ENCODE assay signal across 8 cellular contexts in genomic region chr14:66359500-66359899, GRCh38.
DNase-seq lines count a peak whose midpoint lies in the region; ATAC-seq and TF ChIP-seq lines count a peak whose summit lies in the region.

No MANE protein-coding gene starts in this region.

- peak in 3 of 4 experiments; percentile 2 to 19 (median 2) for DNase-seq in stimulated activated CD4-positive, alpha-beta T cell treated with anti-CD3 and anti-CD28 coated beads, Interleukin-1b, Interleukin-23, amount 100 ng/mL, for 24 hours (ENCODE audit: low read depth in 4 of 4, low spot score in 1 of 4)
- DNase-seq in stimulated activated CD4-positive, alpha-beta T cell treated with anti-CD3 and anti-CD28 coated beads, Interleukin-1b, Interleukin-23, amount 100 ng/mL, for 48 hours = no peak
- peak; percentile 61 for DNase-seq in LoVo (ENCODE audit: low spot score)
- DNase-seq in RPMI8226 = peak; percentile 48
- DNase-seq in epidermal melanocyte (ENCODE audit: insufficient read length, low spot score) = peak; percentile 36
- peak; percentile 79 for DNase-seq in neural progenitor cell (ENCODE audit: low spot score)
- DNase-seq in cortex of kidney (lab: John Stamatoyannopoulos, UW) = no peak
- DNase-seq in sciatic nerve (ENCODE audit: low spot score) = no peak

- no peak overlapping the region for H3K4me3 ChIP-seq in neural progenitor cell

- H3K4me1 ChIP-seq in neural progenitor cell = peaks cover 3% of the 10 kb centered on the region

- no peaks in the 10 kb centered on the region for H3K79me2 ChIP-seq in neural progenitor cell (ENCODE audit: low read depth)

- H3K9me3 ChIP-seq in neural progenitor cell (ENCODE audit: low read depth) = no peaks in the 10 kb centered on the region

- H4K20me1 ChIP-seq in neural progenitor cell (ENCODE audit: low read depth) = no peaks in the 10 kb centered on the region

- H3K27ac Mint-ChIP-seq in neural progenitor cell = no peak overlapping the region

- H3F3A ChIP-seq in neural progenitor cell (ENCODE audit: low read depth) = no peaks in the 10 kb centered on the region

- H3K36me3 ChIP-seq in neural progenitor cell = no peaks in the 10 kb centered on the region

- TF ChIP-seq CTCF in neural progenitor cell (IDR thresholded peaks at IDR 0.05) = peak; percentile 82

- no peak overlapping the region for H3K27ac ChIP-seq in neural progenitor cell

- no peak overlapping the region for H3K9ac ChIP-seq in neural progenitor cell

- H3K4me3 Mint-ChIP-seq in neural progenitor cell = no peak overlapping the region

- ATAC-seq in sciatic nerve = no peak

- peaks cover 25% of the 10 kb centered on the region for H3K4me1 Mint-ChIP-seq in neural progenitor cell

- no peaks in the 10 kb centered on the region for H3K36me3 Mint-ChIP-seq in neural progenitor cell

- H2AFZ ChIP-seq in neural progenitor cell (replicated peaks) = no peak overlapping the region

- H3K9me3 Mint-ChIP-seq in neural progenitor cell = peaks cover 2% of the 10 kb centered on the region

- intact Hi-C loops in sciatic nerve (cut with DNase I) = no loop called here

- no peak overlapping the region for H3K4me2 ChIP-seq in neural progenitor cell

- H3K27me3 ChIP-seq in neural progenitor cell = no peaks in the 10 kb centered on the region

- H3K27me3 Mint-ChIP-seq in neural progenitor cell (ENCODE audit: insufficient read depth, low read depth) = peaks cover 10% of the 10 kb centered on the region

Comparison
In these comparisons a context has a peak if more than half of its experiments do, and no peak if none do; other contexts are left out.
1. DNase-seq: peak in stimulated activated CD4-positive, alpha-beta T cell treated with anti-CD3 and anti-CD28 coated beads, Interleukin-1b, Interleukin-23, amount 100 ng/mL, for 24 hours (3 of 4), LoVo (single experiment), RPMI8226 (single experiment), epidermal melanocyte (single experiment) and neural progenitor cell (single experiment); none in stimulated activated CD4-positive, alpha-beta T cell treated with anti-CD3 and anti-CD28 coated beads, Interleukin-1b, Interleukin-23, amount 100 ng/mL, for 48 hours (single experiment), cortex of kidney (single experiment) and sciatic nerve (single experiment).